Comparison of ENCODE assay signal across 1 cellular context in genomic region chr2:233061591-233062446, GRCh38.
TF ChIP-seq lines count a peak whose summit lies in the region.

No MANE protein-coding gene starts in this region.

TF ChIP-seq in HepG2, 621 proteins besides CTCF, POLR2A, EP300 and RAD21 (continued from another document and continues in another):
- TF ChIP-seq TFE3 (CRISPR knock-in tag; IDR thresholded peaks at IDR 0.05) = peak; percentile 71; the same call in 1 of the 2 replicates
- TF ChIP-seq KLF9 (CRISPR knock-in tag; IDR thresholded peaks at IDR 0.05; ENCODE audit: low read depth) = peak; percentile 49; the same call in 1 of the 2 replicates
- TF ChIP-seq KLF15 (CRISPR knock-in tag; IDR thresholded peaks at IDR 0.05; ENCODE audit: borderline replicate concordance) = no peak
- peak; percentile 47; the same call in 1 of the 2 replicates for TF ChIP-seq ELF3 (CRISPR knock-in tag; IDR thresholded peaks at IDR 0.05)
- TF ChIP-seq, protein P1, sequence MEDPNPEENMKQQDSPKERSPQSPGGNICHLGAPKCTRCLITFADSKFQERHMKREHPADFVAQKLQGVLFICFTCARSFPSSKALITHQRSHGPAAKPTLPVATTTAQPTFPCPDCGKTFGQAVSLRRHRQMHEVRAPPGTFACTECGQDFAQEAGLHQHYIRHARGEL (CRISPR knock-in tag; IDR thresholded peaks at IDR 0.05) = no peak
- TF ChIP-seq, protein P2, sequence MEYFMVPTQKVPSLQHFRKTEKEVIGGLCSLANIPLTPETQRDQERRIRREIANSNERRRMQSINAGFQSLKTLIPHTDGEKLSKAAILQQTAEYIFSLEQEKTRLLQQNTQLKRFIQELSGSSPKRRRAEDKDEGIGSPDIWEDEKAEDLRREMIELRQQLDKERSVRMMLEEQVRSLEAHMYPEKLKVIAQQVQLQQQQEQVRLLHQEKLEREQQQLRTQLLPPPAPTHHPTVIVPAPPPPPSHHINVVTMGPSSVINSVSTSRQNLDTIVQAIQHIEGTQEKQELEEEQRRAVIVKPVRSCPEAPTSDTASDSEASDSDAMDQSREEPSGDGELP (IDR thresholded peaks at IDR 0.05; ENCODE audit: borderline replicate concordance, low read depth) = peak; percentile 100
- peak; percentile 39; the same call in 1 of the 2 replicates for TF ChIP-seq GZF1 (CRISPR knock-in tag; IDR thresholded peaks at IDR 0.05)
- TF ChIP-seq U2AF2 (IDR thresholded peaks at IDR 0.05; ENCODE audit: low read depth, low read length) = no peak
- peak; percentile 84 for TF ChIP-seq KLF6 (CRISPR knock-in tag; IDR thresholded peaks at IDR 0.05)
- no peak for TF ChIP-seq MTF2 (CRISPR knock-in tag; IDR thresholded peaks at IDR 0.05; ENCODE audit: borderline replicate concordance)
- TF ChIP-seq JDP2 (CRISPR knock-in tag; IDR thresholded peaks at IDR 0.05; ENCODE audit: borderline replicate concordance) = no peak
- TF ChIP-seq ZNF296 (CRISPR knock-in tag; conservative IDR thresholded peaks at IDR 0.05) = no peak
- TF ChIP-seq NBN (conservative IDR thresholded peaks at IDR 0.05) = no peak
- no peak for TF ChIP-seq ATF4 (CRISPR knock-in tag; IDR thresholded peaks at IDR 0.05)
- TF ChIP-seq TIGD3 (CRISPR knock-in tag; IDR thresholded peaks at IDR 0.05; ENCODE audit: borderline replicate concordance) = no peak
- no peak for TF ChIP-seq SUZ12 (IDR thresholded peaks at IDR 0.05; ENCODE audit: low read depth, low read length)
- peak; percentile 99 for TF ChIP-seq KDM1A (CRISPR knock-in tag; IDR thresholded peaks at IDR 0.05)
- TF ChIP-seq PHF21A (CRISPR knock-in tag; IDR thresholded peaks at IDR 0.05) = peak; percentile 93
- no peak; the same call in 1 of the 2 replicates for TF ChIP-seq ZNF546 (CRISPR knock-in tag; conservative IDR thresholded peaks at IDR 0.05)
- peak; percentile 53; the same call in 1 of the 2 replicates for TF ChIP-seq HNF4G (IDR thresholded peaks at IDR 0.05; ENCODE audit: borderline replicate concordance, low read depth, low read length)
- peak; percentile 77; the same call in 1 of the 2 replicates for TF ChIP-seq HNF4G (CRISPR knock-in tag; IDR thresholded peaks at IDR 0.05; ENCODE audit: borderline replicate concordance, low read depth)
- TF ChIP-seq PHF20 (CRISPR knock-in tag; IDR thresholded peaks at IDR 0.05) = no peak; the same call in 1 of the 2 replicates
- TF ChIP-seq ZNF17 (CRISPR knock-in tag; IDR thresholded peaks at IDR 0.05) = no peak
- TF ChIP-seq, protein P3, sequence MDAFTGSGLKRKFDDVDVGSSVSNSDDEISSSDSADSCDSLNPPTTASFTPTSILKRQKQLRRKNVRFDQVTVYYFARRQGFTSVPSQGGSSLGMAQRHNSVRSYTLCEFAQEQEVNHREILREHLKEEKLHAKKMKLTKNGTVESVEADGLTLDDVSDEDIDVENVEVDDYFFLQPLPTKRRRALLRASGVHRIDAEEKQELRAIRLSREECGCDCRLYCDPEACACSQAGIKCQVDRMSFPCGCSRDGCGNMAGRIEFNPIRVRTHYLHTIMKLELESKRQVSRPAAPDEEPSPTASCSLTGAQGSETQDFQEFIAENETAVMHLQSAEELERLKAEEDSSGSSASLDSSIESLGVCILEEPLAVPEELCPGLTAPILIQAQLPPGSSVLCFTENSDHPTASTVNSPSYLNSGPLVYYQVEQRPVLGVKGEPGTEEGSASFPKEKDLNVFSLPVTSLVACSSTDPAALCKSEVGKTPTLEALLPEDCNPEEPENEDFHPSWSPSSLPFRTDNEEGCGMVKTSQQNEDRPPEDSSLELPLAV (CRISPR knock-in tag; conservative IDR thresholded peaks at IDR 0.05; ENCODE audit: low read depth) = no peak
- TF ChIP-seq, protein P4, sequence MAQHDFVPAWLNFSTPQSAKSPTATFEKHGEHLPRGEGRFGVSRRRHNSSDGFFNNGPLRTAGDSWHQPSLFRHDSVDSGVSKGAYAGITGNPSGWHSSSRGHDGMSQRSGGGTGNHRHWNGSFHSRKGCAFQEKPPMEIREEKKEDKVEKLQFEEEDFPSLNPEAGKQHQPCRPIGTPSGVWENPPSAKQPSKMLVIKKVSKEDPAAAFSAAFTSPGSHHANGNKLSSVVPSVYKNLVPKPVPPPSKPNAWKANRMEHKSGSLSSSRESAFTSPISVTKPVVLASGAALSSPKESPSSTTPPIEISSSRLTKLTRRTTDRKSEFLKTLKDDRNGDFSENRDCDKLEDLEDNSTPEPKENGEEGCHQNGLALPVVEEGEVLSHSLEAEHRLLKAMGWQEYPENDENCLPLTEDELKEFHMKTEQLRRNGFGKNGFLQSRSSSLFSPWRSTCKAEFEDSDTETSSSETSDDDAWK (CRISPR knock-in tag; IDR thresholded peaks at IDR 0.05) = no peak
- peak; percentile 61; the same call in 1 of the 2 replicates for TF ChIP-seq ZSCAN9 (CRISPR knock-in tag; IDR thresholded peaks at IDR 0.05; ENCODE audit: borderline replicate concordance)
- peak; percentile 43; the same call in 1 of the 2 replicates for TF ChIP-seq ZNF136 (CRISPR knock-in tag; IDR thresholded peaks at IDR 0.05; ENCODE audit: low read depth)
- no peak for TF ChIP-seq SCMH1 (CRISPR knock-in tag; IDR thresholded peaks at IDR 0.05; ENCODE audit: borderline replicate concordance)
- TF ChIP-seq RELA (CRISPR knock-in tag; IDR thresholded peaks at IDR 0.05) = no peak
- TF ChIP-seq, protein P5, sequence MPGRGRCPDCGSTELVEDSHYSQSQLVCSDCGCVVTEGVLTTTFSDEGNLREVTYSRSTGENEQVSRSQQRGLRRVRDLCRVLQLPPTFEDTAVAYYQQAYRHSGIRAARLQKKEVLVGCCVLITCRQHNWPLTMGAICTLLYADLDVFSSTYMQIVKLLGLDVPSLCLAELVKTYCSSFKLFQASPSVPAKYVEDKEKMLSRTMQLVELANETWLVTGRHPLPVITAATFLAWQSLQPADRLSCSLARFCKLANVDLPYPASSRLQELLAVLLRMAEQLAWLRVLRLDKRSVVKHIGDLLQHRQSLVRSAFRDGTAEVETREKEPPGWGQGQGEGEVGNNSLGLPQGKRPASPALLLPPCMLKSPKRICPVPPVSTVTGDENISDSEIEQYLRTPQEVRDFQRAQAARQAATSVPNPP (CRISPR knock-in tag; IDR thresholded peaks at IDR 0.05) = no peak
- TF ChIP-seq ZNF432 (CRISPR knock-in tag; IDR thresholded peaks at IDR 0.05; ENCODE audit: borderline replicate concordance) = no peak
- 0 out of 2 replicates have a peak, but pooled peaks have one; percentile 37 for TF ChIP-seq TRIM24 (CRISPR knock-in tag; IDR thresholded peaks at IDR 0.05)
- TF ChIP-seq ZNF7 (CRISPR knock-in tag; IDR thresholded peaks at IDR 0.05) = peak; percentile 56; the same call in 1 of the 2 replicates
- no peak for TF ChIP-seq RAD51 (IDR thresholded peaks at IDR 0.05; ENCODE audit: borderline replicate concordance)
- peak; percentile 74; the same call in 1 of the 2 replicates for TF ChIP-seq SNAPC4 (CRISPR knock-in tag; IDR thresholded peaks at IDR 0.05)
- TF ChIP-seq USF2 (IDR thresholded peaks at IDR 0.05; ENCODE audit: low read depth, low read length) = no peak
- no peak for TF ChIP-seq USF2 (CRISPR knock-in tag; IDR thresholded peaks at IDR 0.05; ENCODE audit: borderline replicate concordance)
- 0 out of 2 replicates have a peak, but pooled peaks have one; percentile 75 for TF ChIP-seq ATF5 (CRISPR knock-in tag; IDR thresholded peaks at IDR 0.05; ENCODE audit: low read depth)
- TF ChIP-seq HNRNPUL1 (IDR thresholded peaks at IDR 0.05; ENCODE audit: low read depth, low read length) = no peak
- peak; percentile 65 for TF ChIP-seq BRCA1 (CRISPR knock-in tag; IDR thresholded peaks at IDR 0.05)
- TF ChIP-seq TEAD2 (CRISPR knock-in tag; IDR thresholded peaks at IDR 0.05) = no peak
- TF ChIP-seq ATAD3A (CRISPR knock-in tag; IDR thresholded peaks at IDR 0.05) = 0 out of 2 replicates have a peak, but pooled peaks have one; percentile 10
- TF ChIP-seq E2F5 (CRISPR knock-in tag; conservative IDR thresholded peaks at IDR 0.05) = no peak
